ENCODE assay signal across 26 cellular contexts in the genomic region with DNA sequence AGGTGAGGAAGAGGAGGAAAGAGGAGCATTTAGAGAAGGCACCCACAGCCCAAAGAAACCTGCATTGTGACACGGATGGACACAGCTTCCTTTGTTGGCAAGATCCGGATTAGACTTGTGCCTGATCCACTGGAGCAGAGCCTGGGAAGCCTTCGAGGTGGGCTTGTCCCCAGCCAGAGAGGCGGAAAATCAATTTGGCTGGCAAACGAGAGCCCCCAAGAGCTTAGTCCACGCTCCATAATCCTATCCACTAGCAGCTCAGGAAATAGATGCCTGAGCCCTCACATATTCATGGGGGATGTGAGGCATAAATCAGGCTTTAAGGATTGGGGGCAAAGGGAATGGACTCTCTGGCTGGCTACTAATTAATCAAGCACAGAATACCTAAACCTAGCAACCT.
"Had no signal": no experiment of that assay in that cellular context is flagged by ENCODE, and none has a peak within 500 bp of the region (broad histone marks: within the 10 kb centered on the region; RNA-seq: fewer than 3 reads in every experiment).

No MANE protein-coding gene starts in this region.

- H3K27me3 ChIP-seq: ascending aorta, cardiac muscle cell, foreskin keratinocyte, testis, transverse colon had no signal

- H3K4me3 ChIP-seq: ascending aorta, cardiac muscle cell, coronary artery, dorsolateral prefrontal cortex, heart left ventricle, psoas muscle, skin epidermis, testis, transverse colon had no signal

- H3K27ac ChIP-seq: ascending aorta, cardiac muscle cell, coronary artery, dorsolateral prefrontal cortex, foreskin keratinocyte, heart left ventricle, parathyroid adenoma, psoas muscle, skin epidermis, testis, transverse colon, VCaP had no signal

- DNase-seq: activated CD4-positive, alpha-beta T cell treated with anti-CD3 and anti-CD28 coated beads for 48 hours; activated CD4-positive, alpha-beta T cell treated with anti-CD3 and anti-CD28 coated beads, Interleukin-2, amount 50 U/mL, for 48 hours; activated CD8-positive, alpha-beta memory T cell treated with anti-CD3 and anti-CD28 coated beads for 24 hours; activated effector memory CD4-positive, alpha-beta T cell treated with Interleukin-2 at 50 U/mL for 16 hours; activated naive CD4-positive, alpha-beta T cell treated with anti-CD3 and anti-CD28 coated beads, Interleukin-2, amount 10 ng/mL, durations not matched to agents 7 days and 5 days; activated naive CD8-positive, alpha-beta T cell treated with anti-CD3 and anti-CD28 coated beads, Interleukin-2, amount 10 ng/mL, durations not matched to agents 7 days and 5 days; dorsolateral prefrontal cortex; foreskin keratinocyte; heart left ventricle; left ventricle myocardium superior; nucleus accumbens; psoas muscle; right cardiac atrium; stimulated activated CD4-positive, alpha-beta T cell treated with anti-CD3 and anti-CD28 coated beads, Interleukin-12 subunit alpha, Interleukin-12 subunit beta, amount 100 ng/mL, for 4 hours; stimulated activated CD4-positive, alpha-beta T cell treated with anti-CD3 and anti-CD28 coated beads, Interleukin-4, amount 100 ng/mL, for 1 hour; stimulated activated naive CD8-positive, alpha-beta T cell treated with anti-CD3 and anti-CD28 coated beads, Interleukin-15, Interleukin-2, amounts not matched to agents 100 U/mL and 50 U/mL, for 24 hours; testis; transverse colon had no signal

- H2AFZ ChIP-seq: parathyroid adenoma had no signal

- H3K9ac ChIP-seq: parathyroid adenoma had no signal

- H3K79me2 ChIP-seq: parathyroid adenoma had no signal

- H3K9me3 ChIP-seq: ascending aorta, heart left ventricle, psoas muscle, testis, transverse colon had no signal

- H3K36me3 ChIP-seq: ascending aorta, cardiac muscle cell, heart left ventricle, transverse colon had no signal

- ATAC-seq: activated CD4-positive, CD25-positive, alpha-beta regulatory T cell treated with anti-CD3 and anti-CD28 coated beads, Interleukin-2, amount 50 U/mL, for 24 hours; esophagus mucosa; foreskin keratinocyte; heart left ventricle; left ventricle myocardium superior; psoas muscle; right cardiac atrium; stimulated activated naive CD8-positive, alpha-beta T cell treated with anti-CD3 and anti-CD28 coated beads, Interleukin-15, Interleukin-2, amounts not matched to agents 100 U/mL and 50 U/mL, for 24 hours had no signal

- H3K4me1 ChIP-seq: ascending aorta, foreskin keratinocyte, heart left ventricle, parathyroid adenoma, psoas muscle, transverse colon had no signal
